Comparison of ENCODE assay signal across 10 cellular contexts in genomic region chr16:49463529-49463928, GRCh38.
DNase-seq lines count a peak whose midpoint lies in the region; ATAC-seq and TF ChIP-seq lines count a peak whose summit lies in the region.
"Had no signal": no experiment of that assay in that cellular context is flagged by ENCODE, and none has a peak within 500 bp of the region (broad histone marks: within the 10 kb centered on the region; RNA-seq: fewer than 3 reads in every experiment).

No MANE protein-coding gene starts in this region.

- no peaks in the 10 kb centered on the region for H3K36me3 ChIP-seq in GM06990 (ENCODE audit: control insufficient read depth, insufficient read depth, low read length)
- no peaks in the 10 kb centered on the region for H3K36me3 ChIP-seq in esophagus squamous epithelium
- H3K36me3 ChIP-seq in GM23248 (ENCODE audit: low read depth) = no peaks in the 10 kb centered on the region
- H3K36me3 ChIP-seq: adrenal gland had no signal

- peak; percentile 67 for DNase-seq in GM06990 (ENCODE audit: extremely low read depth, insufficient read length)
- peak; percentile 12 for DNase-seq in NCI-H526 treated with DMSO at 0.1 percent for 48 hours (lab: John Stamatoyannopoulos, UW)
- DNase-seq in stimulated activated CD4-positive, alpha-beta T cell treated with anti-CD3 and anti-CD28 coated beads, TNF-alpha, amount 100 ng/mL, for 24 hours (ENCODE audit: low read depth in 3 of 3) = peak in 2 of 3 experiments; percentile 20 to 60
- no peak for DNase-seq in esophagus squamous epithelium (lab: John Stamatoyannopoulos, UW)
- DNase-seq in GM23248 = no peak
- no peak for DNase-seq in G401 (ENCODE audit: low spot score)

- 46 to 49% methylated on average over 4 to 7 of the region's 7 CpGs for WGBS in esophagus squamous epithelium, 2 donors
- 66 to 68% methylated on average over 7 of the region's 7 CpGs for WGBS in GM23248 (ENCODE audit: low coverage in 1 of 2, low lambda C conversion rate in 2 of 2, missing lambda C conversion rate in 2 of 2), 2 experiments

- no peak overlapping the region for H2AFZ ChIP-seq in GM23248

- no peak for TF ChIP-seq CTCF in GM06990 (IDR thresholded peaks at IDR 0.05; ENCODE audit: insufficient read depth, low read length, poor library complexity, severe bottlenecking)
- TF ChIP-seq CTCF in esophagus squamous epithelium (IDR thresholded peaks at IDR 0.05) = no peak

- no peak overlapping the region for H3K4me2 ChIP-seq in GM23248 (ENCODE audit: unreplicated experiment)

- peaks cover 11% of the 10 kb centered on the region for H3K4me1 Mint-ChIP-seq in activated T-helper 17 cell treated with anti-CD3 and anti-CD28 coated beads, Interleukin-2, amount 50 U/mL, for 72 hours

- no peaks in the 10 kb centered on the region for H4K20me1 ChIP-seq in GM23248 (ENCODE audit: insufficient read depth)

- TF ChIP-seq POLR2A in esophagus squamous epithelium (IDR thresholded peaks at IDR 0.05) = no peak

- H3K27me3 ChIP-seq in GM06990 (replicated peaks; ENCODE audit: control insufficient read depth, insufficient read depth, low read length) (no peaks in the 10 kb centered on the region), esophagus squamous epithelium (peaks cover 0 to 30% (median 0%) of the 10 kb centered on the region in 4 donors), GM23248 (replicated peaks; ENCODE audit: insufficient read depth) (peaks cover 5% of the 10 kb centered on the region)

- no peaks in the 10 kb centered on the region for H3F3A ChIP-seq in GM23248 (ENCODE audit: insufficient read depth)

- in situ Hi-C loops in GM23248 (cut with MboI) (no loop called here), G401 (cut with HindIII; ENCODE audit: low sequenced_read_pairs) (no loop called here)

- H3K9me3 ChIP-seq in esophagus squamous epithelium (no peaks in the 10 kb centered on the region), GM23248 (ENCODE audit: low read depth) (no peaks in the 10 kb centered on the region)
- H3K9me3 ChIP-seq: adrenal gland had no signal

- no peaks in the 10 kb centered on the region for H3K36me3 Mint-ChIP-seq in activated T-helper 17 cell treated with anti-CD3 and anti-CD28 coated beads, Interleukin-2, amount 50 U/mL, for 72 hours (ENCODE audit: low read depth)
- H3K36me3 Mint-ChIP-seq: mesothelial cell of epicardium had no signal

- no peaks in the 10 kb centered on the region for H3K79me2 ChIP-seq in GM23248 (ENCODE audit: insufficient read depth)

- no peak overlapping the region for H3K27ac Mint-ChIP-seq in activated T-helper 17 cell treated with anti-CD3 and anti-CD28 coated beads, Interleukin-2, amount 50 U/mL, for 72 hours
- H3K27ac Mint-ChIP-seq: mesothelial cell of epicardium had no signal

- ATAC-seq in HG02588 (IDR thresholded peaks at IDR 0.05; ENCODE audit: unreplicated experiment) = peak; percentile 89
- ATAC-seq in activated T-helper 17 cell treated with anti-CD3 and anti-CD28 coated beads, Interleukin-2, amount 50 U/mL, for 72 hours (replicated peaks) = peak; percentile 72

- H3K4me3 Mint-ChIP-seq in activated T-helper 17 cell treated with anti-CD3 and anti-CD28 coated beads, Interleukin-2, amount 50 U/mL, for 72 hours = peak overlapping the region; percentile 31
- H3K4me3 Mint-ChIP-seq: mesothelial cell of epicardium had no signal

- H3K9me2 ChIP-seq in GM23248 (ENCODE audit: insufficient read depth) = no peaks in the 10 kb centered on the region

- H3K9ac ChIP-seq in GM23248 = no peak overlapping the region

- H3K9me3 Mint-ChIP-seq in activated T-helper 17 cell treated with anti-CD3 and anti-CD28 coated beads, Interleukin-2, amount 50 U/mL, for 72 hours = no peaks in the 10 kb centered on the region
- H3K9me3 Mint-ChIP-seq: mesothelial cell of epicardium had no signal

- intact Hi-C loops in esophagus squamous epithelium (cut with DNase I) = no loop called here

- H3K27ac ChIP-seq in esophagus squamous epithelium = no peak overlapping the region
- no peak overlapping the region for H3K27ac ChIP-seq in GM23248
- H3K27ac ChIP-seq: adrenal gland had no signal

- no peaks in the 10 kb centered on the region for H3K27me3 Mint-ChIP-seq in activated T-helper 17 cell treated with anti-CD3 and anti-CD28 coated beads, Interleukin-2, amount 50 U/mL, for 72 hours

- H3K4me1 ChIP-seq in esophagus squamous epithelium (no peaks in the 10 kb centered on the region), GM23248 (ENCODE audit: insufficient read depth) (no peaks in the 10 kb centered on the region)
- H3K4me1 ChIP-seq: adrenal gland had no signal

- H3K4me3 ChIP-seq in GM06990 (replicated peaks; ENCODE audit: low read depth, low read length) = no peak overlapping the region
- H3K4me3 ChIP-seq in esophagus squamous epithelium = no peak overlapping the region
- H3K4me3 ChIP-seq in GM23248 = no peak overlapping the region
- H3K4me3 ChIP-seq: adrenal gland had no signal

Comparison
In these comparisons a context has a peak if more than half of its experiments do, and no peak if none do; other contexts are left out.
1. DNase-seq: peak in GM06990 (single experiment), NCI-H526 treated with DMSO at 0.1 percent for 48 hours (single experiment) and stimulated activated CD4-positive, alpha-beta T cell treated with anti-CD3 and anti-CD28 coated beads, TNF-alpha, amount 100 ng/mL, for 24 hours (2 of 3); none in esophagus squamous epithelium (single experiment), GM23248 (single experiment) and G401 (single experiment).